20 cellular contexts compared by ENCODE assay signal in genomic region chr2:151886235-151886634, GRCh38. TPM values are rescaled to one million over a fixed set of nuclear protein-coding genes. Genes with fewer than 3 reads are reported as not detected.
DNase-seq lines count a peak whose midpoint lies in the region; ATAC-seq, FAIRE-seq and TF ChIP-seq lines count a peak whose summit lies in the region.
"Had no signal": no experiment of that assay in that cellular context is flagged by ENCODE, and none has a peak within 500 bp of the region (broad histone marks: within the 10 kb centered on the region; RNA-seq: fewer than 3 reads in every experiment).

No MANE protein-coding gene starts in this region.

- 90 to 100% (median 98%) methylated on average over 1 of the region's 1 CpG for WGBS in adrenal gland, 4 donors

- H3K4me3 ChIP-seq in bronchial epithelial cell (ENCODE audit: low read depth, low read length) (no peak overlapping the region), adrenal gland (no peak overlapping the region)
- H3K4me3 ChIP-seq: MG63, SK-N-MC had no signal

- no peaks in the 10 kb centered on the region for H3K36me3 ChIP-seq in bronchial epithelial cell (ENCODE audit: control insufficient read depth, insufficient read depth, low read length)
- no peaks in the 10 kb centered on the region for H3K36me3 ChIP-seq in adrenal gland (replicated peaks in 1 of 2)
- H3K36me3 ChIP-seq: brain microvascular endothelial cell, MG63 had no signal

- TF ChIP-seq POLR2A in adrenal gland (IDR thresholded peaks at IDR 0.05), result no peak

- peak; percentile 35 for DNase-seq in Daoy (ENCODE audit: low read depth)
- peak; percentile 27 for DNase-seq in NCI-H2029 treated with DMSO at 0.1 percent for 48 hours (lab: John Stamatoyannopoulos, UW)
- DNase-seq in bronchial epithelial cell (ENCODE audit: low read depth), result peak; percentile 84
- peak; percentile 28 for DNase-seq in myocyte (ENCODE audit: low read depth)
- DNase-seq in adrenal gland, result no peak
- DNase-seq in DMS114 treated with DMSO at 0.1 percent for 48 hours (lab: John Stamatoyannopoulos, UW; ENCODE audit: unreplicated experiment), result no peak
- DNase-seq: activated naive CD4-positive, alpha-beta T cell treated with Interleukin-2 at 50 U/mL for 16 hours; brain microvascular endothelial cell; GDM1; HCEC 1CT; left cardiac atrium; MG63; NCI-H82; stimulated activated naive CD4-positive, alpha-beta T cell treated with Interleukin-2 at 50 U/mL for 16 hours had no signal

- H3K4me1 ChIP-seq in adrenal gland (replicated peaks in 1 of 2), result peaks cover 0 to 5% of the 10 kb centered on the region in 2 donors

- FAIRE-seq in bronchial epithelial cell (lab: Jason Lieb, UNC), result no peak

- ATAC-seq in GM21390 (IDR thresholded peaks at IDR 0.05; ENCODE audit: unreplicated experiment), result no peak
- ATAC-seq: sciatic nerve had no signal

- intact Hi-C loops in adrenal gland (cut with DNase I), result no loop called here

- TF ChIP-seq CTCF in bronchial epithelial cell (IDR thresholded peaks at IDR 0.05; ENCODE audit: insufficient read depth, low read length, severe bottlenecking) (no peak), adrenal gland (IDR thresholded peaks at IDR 0.05) (no peak)

- no peak overlapping the region for H3K27ac ChIP-seq in adrenal gland
- H3K27ac ChIP-seq: brain microvascular endothelial cell, C4-2B, HL-60, SK-N-MC, VCaP had no signal

- H3K27me3 ChIP-seq in bronchial epithelial cell (ENCODE audit: control insufficient read depth, insufficient read depth, low read length) (no peaks in the 10 kb centered on the region), adrenal gland (no peaks in the 10 kb centered on the region)
- H3K27me3 ChIP-seq: brain microvascular endothelial cell, MG63 had no signal

- H3K9me3 ChIP-seq in adrenal gland (replicated peaks in 1 of 3), result no peaks in the 10 kb centered on the region
- H3K9me3 ChIP-seq: MG63 had no signal

RNA-seq across cellular contexts. Expression of gene ARL5A, which starts 58.0 kb away (rescaled TPM):
- total RNA-seq in Daoy (2014; rRNA removed; shearing (Covaris generic)), result 58.8 and 64.6 TPM in 2 replicates
- 66.6 and 77.7 TPM in 2 replicates for total RNA-seq in bronchial epithelial cell
- total RNA-seq in myocyte, result 42.8 and 49.6 TPM in 2 replicates
- 11.5 TPM for polyA plus RNA-seq in myocyte (2012)
- 10 to 100 TPM; 38.4 to 99.0 (median 70.5) TPM for total RNA-seq in adrenal gland
- polyA plus RNA-seq in adrenal gland, result 10 to 100 TPM in 2 of 3 donors, 1 to 10 TPM in 1; 8.3 to 39.9 (median 10.9) TPM

Comparison
In these comparisons a context has a peak if more than half of its experiments do, and no peak if none do; other contexts are left out.
1. DNase-seq: peak in Daoy (single experiment), NCI-H2029 treated with DMSO at 0.1 percent for 48 hours (single experiment), bronchial epithelial cell (single experiment) and myocyte (single experiment); none in adrenal gland (0 of 7) and DMS114 treated with DMSO at 0.1 percent for 48 hours (single experiment).